ENCODE assay signal across 19 cellular contexts in the genomic region with DNA sequence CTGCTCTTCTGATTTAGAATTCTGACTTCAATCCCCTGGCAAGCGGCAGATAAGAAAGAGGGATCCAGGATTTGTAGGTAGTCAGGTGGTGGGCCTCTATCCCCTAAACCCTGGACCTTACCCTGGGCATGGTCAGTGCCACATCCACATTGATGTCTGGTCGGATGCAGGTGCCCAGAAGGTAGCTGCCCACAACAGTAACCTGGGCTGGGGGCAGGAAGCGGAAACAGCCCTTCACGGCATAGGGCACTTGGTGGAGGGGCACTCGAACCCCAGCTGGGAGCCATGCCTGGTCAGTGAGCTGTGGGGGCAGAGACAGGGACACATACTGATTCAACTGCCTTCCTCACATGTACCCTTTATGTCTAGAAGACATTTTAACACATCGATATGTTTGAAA. TPM values are rescaled to one million over a fixed set of nuclear protein-coding genes. Genes with fewer than 3 reads are reported as not detected.
"Had no signal": no experiment of that assay in that cellular context is flagged by ENCODE, and none has a peak within 500 bp of the region (broad histone marks: within the 10 kb centered on the region; RNA-seq: fewer than 3 reads in every experiment).

No MANE protein-coding gene starts in this region.

- ATAC-seq: activated CD8-positive, alpha-beta T cell treated with anti-CD3 and anti-CD28 coated beads for 36 hours; activated naive CD8-positive, alpha-beta T cell treated with anti-CD3 and anti-CD28 coated beads, Interleukin-2, amount 50 U/mL, for 24 hours; esophagus mucosa; gastrocnemius medialis; heart left ventricle; left lung; mucosa of descending colon; SK-N-SH treated with all-trans-retinoic acid at 6 μM for 48 hours; T-cell had no signal

- H3K27me3 Mint-ChIP-seq: activated B cell treated with CpG ODN at 0.5 μM for 24 hours; activated CD8-positive, alpha-beta T cell treated with anti-CD3 and anti-CD28 coated beads for 36 hours; activated naive CD8-positive, alpha-beta T cell treated with anti-CD3 and anti-CD28 coated beads, Interleukin-2, amount 50 U/mL, for 24 hours; naive B cell; T-cell had no signal

- H3K4me3 Mint-ChIP-seq: activated B cell treated with CpG ODN at 0.5 μM for 24 hours; activated CD8-positive, alpha-beta T cell treated with anti-CD3 and anti-CD28 coated beads for 36 hours; activated naive CD8-positive, alpha-beta T cell treated with anti-CD3 and anti-CD28 coated beads, Interleukin-2, amount 50 U/mL, for 24 hours; T-cell had no signal

- H3K27ac ChIP-seq: gastrocnemius medialis, heart left ventricle, left lung, neutrophil, stomach had no signal

- H3K4me3 ChIP-seq: gastrocnemius medialis, heart left ventricle, left lung, mucosa of descending colon, stomach had no signal

- H3K9me3 Mint-ChIP-seq: activated B cell treated with CpG ODN at 0.5 μM for 24 hours; activated CD8-positive, alpha-beta T cell treated with anti-CD3 and anti-CD28 coated beads for 36 hours; activated naive CD8-positive, alpha-beta T cell treated with anti-CD3 and anti-CD28 coated beads, Interleukin-2, amount 50 U/mL, for 24 hours; naive B cell; T-cell had no signal

- H3K27me3 ChIP-seq: gastrocnemius medialis, heart left ventricle, left lung, neutrophil, stomach had no signal

- H3K27ac Mint-ChIP-seq: activated B cell treated with CpG ODN at 0.5 μM for 24 hours; activated CD8-positive, alpha-beta T cell treated with anti-CD3 and anti-CD28 coated beads for 36 hours; activated naive CD8-positive, alpha-beta T cell treated with anti-CD3 and anti-CD28 coated beads, Interleukin-2, amount 50 U/mL, for 24 hours had no signal

- H3K9me3 ChIP-seq: gastrocnemius medialis, heart left ventricle, left lung, mucosa of descending colon, neutrophil, stomach had no signal

- DNase-seq: activated B cell treated with CpG ODN at 0.5 μM for 24 hours; activated CD4-positive, alpha-beta T cell treated with anti-CD3 and anti-CD28 coated beads for 48 hours; activated CD8-positive, alpha-beta T cell treated with anti-CD3 and anti-CD28 coated beads for 36 hours; activated naive CD8-positive, alpha-beta T cell treated with anti-CD3 and anti-CD28 coated beads, Interleukin-2, amount 50 U/mL, for 24 hours; anterior cingulate cortex; cerebellar nuclear complex; effector CD8-positive, alpha-beta T cell; gastrocnemius medialis; mucosa of descending colon; naive B cell; stomach; T-helper 9 cell; trophoblast cell had no signal

RNA-seq across cellular contexts. Expression of a gene that starts 54.2 kb away (rescaled TPM):
- total RNA-seq: activated B cell treated with CpG ODN at 0.5 μM for 24 hours, stomach had no signal
